Comparison of ENCODE assay signal across 18 cellular contexts in the genomic region with DNA sequence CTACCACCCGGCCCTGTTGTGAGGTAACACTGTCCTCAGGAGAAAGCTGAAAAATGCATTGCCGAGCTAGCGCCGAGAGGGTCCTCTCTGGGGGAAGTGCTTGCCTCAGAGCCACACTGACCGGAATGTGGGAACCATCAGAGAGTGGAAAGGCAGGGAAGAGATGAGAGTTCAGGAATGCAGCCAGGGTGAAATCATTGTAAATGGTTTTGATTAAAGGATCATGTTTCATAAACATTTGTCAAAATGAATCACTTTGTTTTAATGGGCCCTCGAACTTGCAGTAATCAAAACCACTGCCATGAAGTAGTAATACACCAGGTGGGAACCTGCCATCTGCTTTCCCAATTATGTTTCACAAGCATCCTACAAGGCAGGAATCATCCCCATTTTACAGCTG. TPM values are rescaled to one million over a fixed set of nuclear protein-coding genes. Genes with fewer than 3 reads are reported as not detected.
DNase-seq lines count a peak whose midpoint lies in the region; FAIRE-seq and TF ChIP-seq lines count a peak whose summit lies in the region.
"Had no signal": no experiment of that assay in that cellular context is flagged by ENCODE, and none has a peak within 500 bp of the region (broad histone marks: within the 10 kb centered on the region; RNA-seq: fewer than 3 reads in every experiment).

No MANE protein-coding gene starts in this region.

- peak; percentile 65 for DNase-seq in Daoy (ENCODE audit: low read depth)
- DNase-seq in HFF-Myc (ENCODE audit: extremely low read depth, low read depth) = peak; percentile 77
- DNase-seq in astrocyte (ENCODE audit: low read depth) = peak; percentile 47
- DNase-seq in mesenchymal stem cell = peak; percentile 28
- DNase-seq in hypothalamus (lab: John Stamatoyannopoulos, UW) = no peak
- DNase-seq in KBM-7 = no peak
- DNase-seq in GM13976 (ENCODE audit: low spot score) = no peak
- DNase-seq: activated naive CD4-positive, alpha-beta T cell treated with anti-CD3 and anti-CD28 coated beads, Interleukin-2, amount 50 U/mL, for 16 hours; CD8-positive, alpha-beta memory T cell; colonic mucosa; erythroblast; right cardiac atrium; stimulated activated naive B cell treated with anti-CD40 and anti-IgM and Interleukin-4, amounts not matched to agents 10 μg/mL and 1 μg/mL and 100 μg/mL, for 72 hours; WERI-Rb-1 had no signal

- no peak for FAIRE-seq in astrocyte (lab: Jason Lieb, UNC)

- no peaks in the 10 kb centered on the region for H3K79me2 ChIP-seq in astrocyte (ENCODE audit: insufficient read depth, low read length)

- no peak overlapping the region for H2BK12ac ChIP-seq in mesenchymal stem cell (ENCODE audit: low read length in 2 of 2)

- H3K9me3 Mint-ChIP-seq in astrocyte (ENCODE audit: unreplicated experiment) = no peaks in the 10 kb centered on the region
- H3K9me3 Mint-ChIP-seq: CD8-positive, alpha-beta memory T cell; neural crest cell; stimulated activated naive B cell treated with anti-CD40 and anti-IgM and Interleukin-4, amounts not matched to agents 10 μg/mL and 1 μg/mL and 100 μg/mL, for 72 hours had no signal

- H3K4ac ChIP-seq in mesenchymal stem cell (ENCODE audit: low read depth in 1 of 2, low read length in 2 of 2) = no peak overlapping the region

- peaks cover 2% of the 10 kb centered on the region for H3K36me3 Mint-ChIP-seq in astrocyte (ENCODE audit: low read depth, unreplicated experiment)

- no peaks in the 10 kb centered on the region for H3K4me1 Mint-ChIP-seq in astrocyte (ENCODE audit: low read depth, unreplicated experiment)

- TF ChIP-seq CTCF in HFF-Myc (IDR thresholded peaks at IDR 0.05; ENCODE audit: low read depth, low read length, missing control alignments) = no peak
- TF ChIP-seq CTCF in astrocyte (IDR thresholded peaks at IDR 0.05; ENCODE audit: insufficient read depth, low read depth, low read length) = no peak
- TF ChIP-seq CTCF in GM13976 (IDR thresholded peaks at IDR 0.05; ENCODE audit: borderline replicate concordance, control extremely low read depth, extremely low read depth, insufficient read depth, missing control alignments) = no peak

- no peak overlapping the region for H2BK120ac ChIP-seq in mesenchymal stem cell (ENCODE audit: low read depth, low read length)

- H2BK15ac ChIP-seq in mesenchymal stem cell (ENCODE audit: low read depth, poor library complexity, severe bottlenecking) = no peak overlapping the region

- no peaks in the 10 kb centered on the region for H3K9me3 ChIP-seq in astrocyte (ENCODE audit: insufficient read depth, low read depth, low read length)
- H3K9me3 ChIP-seq in mesenchymal stem cell (ENCODE audit: control insufficient read depth, low read length) = no peaks in the 10 kb centered on the region
- H3K9me3 ChIP-seq: colonic mucosa had no signal

- H3K27ac Mint-ChIP-seq in astrocyte (ENCODE audit: unreplicated experiment) = no peak overlapping the region
- H3K27ac Mint-ChIP-seq: stimulated activated naive B cell treated with anti-CD40 and anti-IgM and Interleukin-4, amounts not matched to agents 10 μg/mL and 1 μg/mL and 100 μg/mL, for 72 hours had no signal

- H3K79me1 ChIP-seq in mesenchymal stem cell (replicated peaks; ENCODE audit: low read length, poor library complexity, severe bottlenecking) = peaks cover 2% of the 10 kb centered on the region

- H2AK5ac ChIP-seq in mesenchymal stem cell (ENCODE audit: low read length, severe bottlenecking) = no peak overlapping the region

- in situ Hi-C loops in KBM-7 (cut with MboI; ENCODE audit: low pct_unique_long_range_greater_than_20kb, low sequenced_read_pairs) (no loop called here), GM13976 (cut with MboI; ENCODE audit: low sequenced_read_pairs, unreplicated experiment) (loop anchor here (10.0 kb wide), 1 partner anchor 96 kb away; no protein-coding TSS in a partner anchor)

- no peaks in the 10 kb centered on the region for H3K27me3 ChIP-seq in astrocyte (ENCODE audit: insufficient read depth, low read length)
- no peaks in the 10 kb centered on the region for H3K27me3 ChIP-seq in mesenchymal stem cell (ENCODE audit: control insufficient read depth in 1 of 2, insufficient read depth in 1 of 2, low read length in 2 of 2)
- H3K27me3 ChIP-seq: colonic mucosa had no signal

- H3K9ac ChIP-seq in astrocyte (ENCODE audit: low read length) = no peak overlapping the region
- H3K9ac ChIP-seq in mesenchymal stem cell (ENCODE audit: low read length) = peak overlapping the region; percentile 9

- H2AFZ ChIP-seq in astrocyte (ENCODE audit: low read depth, low read length) (no peak overlapping the region), mesenchymal stem cell (ENCODE audit: low read depth, low read length) (no peak overlapping the region)

- no peak overlapping the region for H4K8ac ChIP-seq in mesenchymal stem cell (ENCODE audit: low read length)

- H3K27ac ChIP-seq in astrocyte (ENCODE audit: low read depth, low read length) = no peak overlapping the region
- H3K27ac ChIP-seq in mesenchymal stem cell (ENCODE audit: low read length, poor library complexity, severe bottlenecking) = no peak overlapping the region
- H3K27ac ChIP-seq: colonic mucosa, WERI-Rb-1 had no signal

- H3K4me1 ChIP-seq in astrocyte (ENCODE audit: insufficient read depth, low read length) (peaks cover 2% of the 10 kb centered on the region), mesenchymal stem cell (ENCODE audit: control insufficient read depth, insufficient read depth, low read depth, low read length) (no peaks in the 10 kb centered on the region)
- H3K4me1 ChIP-seq: colonic mucosa had no signal

- H3K4me2 ChIP-seq in astrocyte (ENCODE audit: low read length) (no peak overlapping the region), mesenchymal stem cell (ENCODE audit: low read length, poor library complexity, severe bottlenecking) (no peak overlapping the region)

- no peak overlapping the region for H4K91ac ChIP-seq in mesenchymal stem cell (ENCODE audit: low read length)

- H2BK5ac ChIP-seq in mesenchymal stem cell (ENCODE audit: low read depth, low read length, poor library complexity, severe bottlenecking) = no peak overlapping the region

- H3K14ac ChIP-seq in mesenchymal stem cell (ENCODE audit: low read length in 2 of 2) = peak overlapping the region in 1 of 2 experiments; percentile 14

- no peak overlapping the region for H3K4me3 Mint-ChIP-seq in astrocyte (ENCODE audit: unreplicated experiment)
- H3K4me3 Mint-ChIP-seq: CD8-positive, alpha-beta memory T cell; neural crest cell; stimulated activated naive B cell treated with anti-CD40 and anti-IgM and Interleukin-4, amounts not matched to agents 10 μg/mL and 1 μg/mL and 100 μg/mL, for 72 hours had no signal

- H3K27me3 Mint-ChIP-seq in astrocyte (ENCODE audit: low read depth, unreplicated experiment) = no peaks in the 10 kb centered on the region
- H3K27me3 Mint-ChIP-seq: stimulated activated naive B cell treated with anti-CD40 and anti-IgM and Interleukin-4, amounts not matched to agents 10 μg/mL and 1 μg/mL and 100 μg/mL, for 72 hours had no signal

- H3K36me3 ChIP-seq in astrocyte (ENCODE audit: insufficient read depth, low read length) = peaks cover 16% of the 10 kb centered on the region
- peaks cover 8 to 21% of the 10 kb centered on the region in 2 experiments for H3K36me3 ChIP-seq in mesenchymal stem cell (ENCODE audit: control insufficient read depth in 1 of 2, insufficient read depth in 2 of 2, low read depth in 1 of 2, low read length in 2 of 2)
- H3K36me3 ChIP-seq: colonic mucosa had no signal

- H3K4me3 ChIP-seq in HFF-Myc (replicated peaks; ENCODE audit: low read depth, low read length) = no peak overlapping the region
- H3K4me3 ChIP-seq in astrocyte (ENCODE audit: insufficient read depth, low read depth, low read length) = no peak overlapping the region
- H3K4me3 ChIP-seq in mesenchymal stem cell (ENCODE audit: insufficient read depth in 1 of 2, low read depth in 1 of 2, low read length in 2 of 2) = peak overlapping the region in 1 of 2 experiments; percentile 49
- H3K4me3 ChIP-seq: colonic mucosa had no signal

- no peaks in the 10 kb centered on the region for H4K20me1 ChIP-seq in astrocyte (ENCODE audit: insufficient read depth, low read length)

- 75% methylated on average over 6 of the region's 6 CpGs for WGBS in mesenchymal stem cell

- no peak overlapping the region for H3K18ac ChIP-seq in mesenchymal stem cell (ENCODE audit: low read depth in 1 of 2, low read length in 2 of 2)

- no peak overlapping the region for H3K23ac ChIP-seq in mesenchymal stem cell (ENCODE audit: low read length in 2 of 2)

RNA-seq across cellular contexts. Expression of a gene that starts 16.9 kb away (rescaled TPM):
- not detected in 2 replicates for total RNA-seq in Daoy (2014; rRNA removed; shearing (Covaris generic))
- total RNA-seq in astrocyte = not detected in 2 replicates
- polyA plus RNA-seq in mesenchymal stem cell (2013, experiment 1 of 2) = not detected
- polyA plus RNA-seq in mesenchymal stem cell (2013, experiment 2 of 2) = not detected
- total RNA-seq: HT1080, liver, neural crest cell, right cardiac atrium, ureter had no signal
- polyA plus RNA-seq: CD8-positive, alpha-beta memory T cell; liver; right cardiac atrium had no signal

RNA-seq across cellular contexts. Expression of a gene that starts 23.3 kb away (rescaled TPM):
- 217 and 313 TPM in 2 replicates for total RNA-seq in Daoy (2014; rRNA removed; shearing (Covaris generic))
- total RNA-seq in astrocyte = 18.2 and 21.6 TPM in 2 replicates
- 13.5 TPM for polyA plus RNA-seq in mesenchymal stem cell (2013, experiment 1 of 2)
- polyA plus RNA-seq in mesenchymal stem cell (2013, experiment 2 of 2) = 13.5 TPM

Comparison
In these comparisons a context has a peak if more than half of its experiments do, and no peak if none do; other contexts are left out.
1. DNase-seq: peak in Daoy (single experiment), HFF-Myc (single experiment), astrocyte (single experiment) and mesenchymal stem cell (single experiment); none in hypothalamus (0 of 51), KBM-7 (single experiment) and GM13976 (single experiment).